Comparison of ENCODE assay signal across 8 cellular contexts in genomic region chr6:5492356-5492755, GRCh38.
"Had no signal": no experiment of that assay in that cellular context is flagged by ENCODE, and none has a peak within 500 bp of the region (broad histone marks: within the 10 kb centered on the region; RNA-seq: fewer than 3 reads in every experiment).

No MANE protein-coding gene starts in this region.

- H3K4me3 ChIP-seq: GM23338 had no signal

- ATAC-seq: GM23338 had no signal

- FAIRE-seq: H1, H54, HTR-8/SVneo had no signal

- H2AFZ ChIP-seq: GM23338 had no signal

- DNase-seq: H9, HCEC 1CT, KBM-7 had no signal

- H3K4me2 ChIP-seq: GM23338, KMS-11 had no signal

- H3K9ac ChIP-seq: KMS-11 had no signal

- H3K27ac ChIP-seq: KMS-11 had no signal
